Comparison of ENCODE assay signal across 2 cellular contexts in genomic region chr14:45373877-45374276, GRCh38.
TF ChIP-seq lines count a peak whose summit lies in the region.

No MANE protein-coding gene starts in this region.

TF ChIP-seq in GM23338, 12 proteins besides CTCF, POLR2A, EP300 and RAD21:
- TF ChIP-seq, protein P1, sequence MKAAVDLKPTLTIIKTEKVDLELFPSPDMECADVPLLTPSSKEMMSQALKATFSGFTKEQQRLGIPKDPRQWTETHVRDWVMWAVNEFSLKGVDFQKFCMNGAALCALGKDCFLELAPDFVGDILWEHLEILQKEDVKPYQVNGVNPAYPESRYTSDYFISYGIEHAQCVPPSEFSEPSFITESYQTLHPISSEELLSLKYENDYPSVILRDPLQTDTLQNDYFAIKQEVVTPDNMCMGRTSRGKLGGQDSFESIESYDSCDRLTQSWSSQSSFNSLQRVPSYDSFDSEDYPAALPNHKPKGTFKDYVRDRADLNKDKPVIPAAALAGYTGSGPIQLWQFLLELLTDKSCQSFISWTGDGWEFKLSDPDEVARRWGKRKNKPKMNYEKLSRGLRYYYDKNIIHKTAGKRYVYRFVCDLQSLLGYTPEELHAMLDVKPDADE (IDR thresholded peaks at IDR 0.05), result no peak
- TF ChIP-seq CREB1 (CRISPR knock-in tag; IDR thresholded peaks at IDR 0.05; ENCODE audit: low read depth) (no peak), POLR2AphosphoS5 (IDR thresholded peaks at IDR 0.05; ENCODE audit: low read depth) (no peak), NANOG (IDR thresholded peaks at IDR 0.05; ENCODE audit: borderline replicate concordance) (no peak), EZH2 (IDR thresholded peaks at IDR 0.05; ENCODE audit: low read depth, unreplicated experiment) (no peak), ZNF114 (CRISPR knock-in tag; IDR thresholded peaks at IDR 0.05) (no peak), JUNB (IDR thresholded peaks at IDR 0.05; ENCODE audit: unreplicated experiment) (no peak), STAT1 (IDR thresholded peaks at IDR 0.05; ENCODE audit: unreplicated experiment) (no peak), ZNF331 (CRISPR knock-in tag; IDR thresholded peaks at IDR 0.05; ENCODE audit: low read depth) (no peak), EZH2phosphoT487 (IDR thresholded peaks at IDR 0.05; ENCODE audit: unreplicated experiment) (no peak)
- TF ChIP-seq, protein P2, sequence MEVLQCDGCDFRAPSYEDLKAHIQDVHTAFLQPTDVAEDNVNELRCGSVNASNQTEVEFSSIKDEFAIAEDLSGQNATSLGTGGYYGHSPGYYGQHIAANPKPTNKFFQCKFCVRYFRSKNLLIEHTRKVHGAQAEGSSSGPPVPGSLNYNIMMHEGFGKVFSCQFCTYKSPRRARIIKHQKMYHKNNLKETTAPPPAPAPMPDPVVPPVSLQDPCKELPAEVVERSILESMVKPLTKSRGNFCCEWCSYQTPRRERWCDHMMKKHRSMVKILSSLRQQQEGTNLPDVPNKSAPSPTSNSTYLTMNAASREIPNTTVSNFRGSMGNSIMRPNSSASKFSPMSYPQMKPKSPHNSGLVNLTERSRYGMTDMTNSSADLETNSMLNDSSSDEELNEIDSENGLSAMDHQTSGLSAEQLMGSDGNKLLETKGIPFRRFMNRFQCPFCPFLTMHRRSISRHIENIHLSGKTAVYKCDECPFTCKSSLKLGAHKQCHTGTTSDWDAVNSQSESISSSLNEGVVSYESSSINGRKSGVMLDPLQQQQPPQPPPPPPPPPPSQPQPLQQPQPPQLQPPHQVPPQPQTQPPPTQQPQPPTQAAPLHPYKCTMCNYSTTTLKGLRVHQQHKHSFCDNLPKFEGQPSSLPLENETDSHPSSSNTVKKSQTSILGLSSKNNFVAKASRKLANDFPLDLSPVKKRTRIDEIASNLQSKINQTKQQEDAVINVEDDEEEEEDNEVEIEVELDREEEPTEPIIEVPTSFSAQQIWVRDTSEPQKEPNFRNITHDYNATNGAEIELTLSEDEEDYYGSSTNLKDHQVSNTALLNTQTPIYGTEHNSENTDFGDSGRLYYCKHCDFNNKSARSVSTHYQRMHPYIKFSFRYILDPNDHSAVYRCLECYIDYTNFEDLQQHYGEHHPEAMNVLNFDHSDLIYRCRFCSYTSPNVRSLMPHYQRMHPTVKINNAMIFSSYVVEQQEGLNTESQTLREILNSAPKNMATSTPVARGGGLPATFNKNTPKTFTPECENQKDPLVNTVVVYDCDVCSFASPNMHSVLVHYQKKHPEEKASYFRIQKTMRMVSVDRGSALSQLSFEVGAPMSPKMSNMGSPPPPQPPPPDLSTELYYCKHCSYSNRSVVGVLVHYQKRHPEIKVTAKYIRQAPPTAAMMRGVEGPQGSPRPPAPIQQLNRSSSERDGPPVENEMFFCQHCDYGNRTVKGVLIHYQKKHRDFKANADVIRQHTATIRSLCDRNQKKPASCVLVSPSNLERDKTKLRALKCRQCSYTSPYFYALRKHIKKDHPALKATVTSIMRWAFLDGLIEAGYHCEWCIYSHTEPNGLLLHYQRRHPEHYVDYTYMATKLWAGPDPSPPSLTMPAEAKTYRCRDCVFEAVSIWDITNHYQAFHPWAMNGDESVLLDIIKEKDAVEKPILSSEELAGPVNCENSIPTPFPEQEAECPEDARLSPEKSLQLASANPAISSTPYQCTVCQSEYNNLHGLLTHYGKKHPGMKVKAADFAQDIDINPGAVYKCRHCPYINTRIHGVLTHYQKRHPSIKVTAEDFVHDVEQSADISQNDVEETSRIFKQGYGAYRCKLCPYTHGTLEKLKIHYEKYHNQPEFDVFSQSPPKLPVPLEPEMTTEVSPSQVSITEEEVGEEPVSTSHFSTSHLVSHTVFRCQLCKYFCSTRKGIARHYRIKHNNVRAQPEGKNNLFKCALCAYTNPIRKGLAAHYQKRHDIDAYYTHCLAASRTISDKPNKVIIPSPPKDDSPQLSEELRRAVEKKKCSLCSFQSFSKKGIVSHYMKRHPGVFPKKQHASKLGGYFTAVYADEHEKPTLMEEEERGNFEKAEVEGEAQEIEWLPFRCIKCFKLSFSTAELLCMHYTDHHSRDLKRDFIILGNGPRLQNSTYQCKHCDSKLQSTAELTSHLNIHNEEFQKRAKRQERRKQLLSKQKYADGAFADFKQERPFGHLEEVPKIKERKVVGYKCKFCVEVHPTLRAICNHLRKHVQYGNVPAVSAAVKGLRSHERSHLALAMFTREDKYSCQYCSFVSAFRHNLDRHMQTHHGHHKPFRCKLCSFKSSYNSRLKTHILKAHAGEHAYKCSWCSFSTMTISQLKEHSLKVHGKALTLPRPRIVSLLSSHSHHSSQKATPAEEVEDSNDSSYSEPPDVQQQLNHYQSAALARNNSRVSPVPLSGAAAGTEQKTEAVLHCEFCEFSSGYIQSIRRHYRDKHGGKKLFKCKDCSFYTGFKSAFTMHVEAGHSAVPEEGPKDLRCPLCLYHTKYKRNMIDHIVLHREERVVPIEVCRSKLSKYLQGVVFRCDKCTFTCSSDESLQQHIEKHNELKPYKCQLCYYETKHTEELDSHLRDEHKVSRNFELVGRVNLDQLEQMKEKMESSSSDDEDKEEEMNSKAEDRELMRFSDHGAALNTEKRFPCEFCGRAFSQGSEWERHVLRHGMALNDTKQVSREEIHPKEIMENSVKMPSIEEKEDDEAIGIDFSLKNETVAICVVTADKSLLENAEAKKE (CRISPR knock-in tag; IDR thresholded peaks at IDR 0.05), result no peak
- TF ChIP-seq, protein P3, sequence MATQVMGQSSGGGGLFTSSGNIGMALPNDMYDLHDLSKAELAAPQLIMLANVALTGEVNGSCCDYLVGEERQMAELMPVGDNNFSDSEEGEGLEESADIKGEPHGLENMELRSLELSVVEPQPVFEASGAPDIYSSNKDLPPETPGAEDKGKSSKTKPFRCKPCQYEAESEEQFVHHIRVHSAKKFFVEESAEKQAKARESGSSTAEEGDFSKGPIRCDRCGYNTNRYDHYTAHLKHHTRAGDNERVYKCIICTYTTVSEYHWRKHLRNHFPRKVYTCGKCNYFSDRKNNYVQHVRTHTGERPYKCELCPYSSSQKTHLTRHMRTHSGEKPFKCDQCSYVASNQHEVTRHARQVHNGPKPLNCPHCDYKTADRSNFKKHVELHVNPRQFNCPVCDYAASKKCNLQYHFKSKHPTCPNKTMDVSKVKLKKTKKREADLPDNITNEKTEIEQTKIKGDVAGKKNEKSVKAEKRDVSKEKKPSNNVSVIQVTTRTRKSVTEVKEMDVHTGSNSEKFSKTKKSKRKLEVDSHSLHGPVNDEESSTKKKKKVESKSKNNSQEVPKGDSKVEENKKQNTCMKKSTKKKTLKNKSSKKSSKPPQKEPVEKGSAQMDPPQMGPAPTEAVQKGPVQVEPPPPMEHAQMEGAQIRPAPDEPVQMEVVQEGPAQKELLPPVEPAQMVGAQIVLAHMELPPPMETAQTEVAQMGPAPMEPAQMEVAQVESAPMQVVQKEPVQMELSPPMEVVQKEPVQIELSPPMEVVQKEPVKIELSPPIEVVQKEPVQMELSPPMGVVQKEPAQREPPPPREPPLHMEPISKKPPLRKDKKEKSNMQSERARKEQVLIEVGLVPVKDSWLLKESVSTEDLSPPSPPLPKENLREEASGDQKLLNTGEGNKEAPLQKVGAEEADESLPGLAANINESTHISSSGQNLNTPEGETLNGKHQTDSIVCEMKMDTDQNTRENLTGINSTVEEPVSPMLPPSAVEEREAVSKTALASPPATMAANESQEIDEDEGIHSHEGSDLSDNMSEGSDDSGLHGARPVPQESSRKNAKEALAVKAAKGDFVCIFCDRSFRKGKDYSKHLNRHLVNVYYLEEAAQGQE (IDR thresholded peaks at IDR 0.05; ENCODE audit: unreplicated experiment), result no peak
TF ChIP-seq in GM23338: peak in this region for 0.

TF ChIP-seq in H1, 55 proteins besides CTCF, POLR2A, EP300 and RAD21 (continued from another document):
- no peak for TF ChIP-seq ASH2L (IDR thresholded peaks at IDR 0.05; ENCODE audit: low read length)
TF ChIP-seq in H1: peak in this region for 0.
